ENCODE assay signal across 1 cellular context in genomic region chr1:109626682-109627408, GRCh38.
TF ChIP-seq lines count a peak whose summit lies in the region.

No MANE protein-coding gene starts in this region.

TF ChIP-seq in K562, 482 proteins besides CTCF, POLR2A, EP300 and RAD21:
- 0 out of 2 replicates have a peak, but pooled peaks have one; percentile 24 for TF ChIP-seq POLR2G (IDR thresholded peaks at IDR 0.05; ENCODE audit: low read depth, low read length)
- no peak for TF ChIP-seq ZBTB43 (CRISPR knock-in tag; IDR thresholded peaks at IDR 0.05)
